In genomic region chr2:28778392-28778791, GRCh38 we compare ENCODE assay signal across 14 cellular contexts.
"Had no signal": no experiment of that assay in that cellular context is flagged by ENCODE, and none has a peak within 500 bp of the region (broad histone marks: within the 10 kb centered on the region; RNA-seq: fewer than 3 reads in every experiment).

No MANE protein-coding gene starts in this region.

- H3K27me3 ChIP-seq: brain microvascular endothelial cell had no signal

- DNase-seq: activated CD4-positive, alpha-beta T cell treated with anti-CD3 and anti-CD28 coated beads for 1 hour; activated CD8-positive, alpha-beta memory T cell treated with anti-CD3 and anti-CD28 coated beads for 24 hours; activated gamma-delta T cell treated with Interleukin-2 at 50 U/mL for 16 hours; brain microvascular endothelial cell; dermis blood vessel endothelial cell; head of caudate nucleus; stimulated activated CD4-positive, alpha-beta T cell treated with anti-CD3 and anti-CD28 coated beads, Interleukin-15, amount 100 ng/mL, for 24 hours; stimulated activated CD4-positive, alpha-beta T cell treated with anti-CD3 and anti-CD28 coated beads, Interleukin-4, amount 100 ng/mL, for 24 hours; stimulated activated naive CD8-positive, alpha-beta T cell treated with anti-CD3 and anti-CD28 coated beads, Interleukin-15, amount 100 ng/mL, for 72 hours had no signal

- H3K27ac Mint-ChIP-seq: memory B cell; natural killer cell treated with Interleukin-12 subunit alpha and Interleukin-12 subunit beta and Interleukin-15 and Interleukin-18, amount 100 ng/mL, for 72 hours had no signal

- H3K9me3 ChIP-seq: thoracic aorta had no signal

- H3K4me3 Mint-ChIP-seq: memory B cell; natural killer cell treated with Interleukin-12 subunit alpha and Interleukin-12 subunit beta and Interleukin-15 and Interleukin-18, amount 100 ng/mL, for 72 hours; stimulated activated naive CD8-positive, alpha-beta T cell treated with anti-CD3 and anti-CD28 coated beads, Interleukin-15, amount 100 ng/mL, for 72 hours had no signal

- H3K27ac ChIP-seq: brain microvascular endothelial cell had no signal

- ATAC-seq: esophagus mucosa; left lobe of liver; natural killer cell treated with Interleukin-12 subunit alpha and Interleukin-12 subunit beta and Interleukin-15 and Interleukin-18, amount 100 ng/mL, for 72 hours; stimulated activated naive CD8-positive, alpha-beta T cell treated with anti-CD3 and anti-CD28 coated beads, Interleukin-15, amount 100 ng/mL, for 72 hours had no signal

- H3K4me3 ChIP-seq: thoracic aorta had no signal

- H3K9me3 Mint-ChIP-seq: memory B cell; natural killer cell treated with Interleukin-12 subunit alpha and Interleukin-12 subunit beta and Interleukin-15 and Interleukin-18, amount 100 ng/mL, for 72 hours; stimulated activated naive CD8-positive, alpha-beta T cell treated with anti-CD3 and anti-CD28 coated beads, Interleukin-15, amount 100 ng/mL, for 72 hours had no signal

- H3K27me3 Mint-ChIP-seq: memory B cell; natural killer cell treated with Interleukin-12 subunit alpha and Interleukin-12 subunit beta and Interleukin-15 and Interleukin-18, amount 100 ng/mL, for 72 hours; stimulated activated naive CD8-positive, alpha-beta T cell treated with anti-CD3 and anti-CD28 coated beads, Interleukin-15, amount 100 ng/mL, for 72 hours had no signal
